18 cellular contexts compared by ENCODE assay signal in the genomic region with DNA sequence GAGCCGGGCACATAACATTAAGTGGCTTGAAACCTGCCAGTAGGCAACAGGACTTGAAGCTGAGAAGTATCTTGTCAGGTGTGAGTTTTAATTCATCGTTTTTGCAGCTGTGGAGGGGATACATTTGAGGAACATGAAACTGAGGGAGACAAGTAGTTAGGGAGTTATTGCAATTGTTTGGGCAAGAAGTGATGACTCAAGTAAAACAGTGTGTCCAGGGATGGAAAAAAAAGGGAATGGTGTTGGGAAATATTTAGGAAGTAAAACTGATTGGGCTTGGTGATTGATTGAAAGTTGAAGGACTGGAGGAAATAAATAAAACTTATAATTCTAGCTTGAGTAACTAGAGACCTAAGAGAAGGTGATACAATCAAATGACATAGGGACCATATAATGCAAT.
DNase-seq lines count a peak whose midpoint lies in the region; FAIRE-seq and TF ChIP-seq lines count a peak whose summit lies in the region.
"Had no signal": no experiment of that assay in that cellular context is flagged by ENCODE, and none has a peak within 500 bp of the region (broad histone marks: within the 10 kb centered on the region; RNA-seq: fewer than 3 reads in every experiment).

No MANE protein-coding gene starts in this region.

- H4K91ac ChIP-seq in H1 (replicated peaks; ENCODE audit: insufficient read length, low read length) (no peak overlapping the region), mesenchymal stem cell (ENCODE audit: low read length) (no peak overlapping the region)

- H3K27ac ChIP-seq in H1 (ENCODE audit: low read depth, low read length) (no peak overlapping the region), mesenchymal stem cell (ENCODE audit: low read length, poor library complexity, severe bottlenecking) (peak overlapping the region; percentile 82), substantia nigra (ENCODE audit: low read depth, low read length, poor library complexity, severe bottlenecking) (no peak overlapping the region)
- H3K27ac ChIP-seq: KMS-11, left ventricle myocardium inferior, pancreas, SK-N-MC had no signal

- H3K9ac ChIP-seq in H1 (replicated peaks in 1 of 4; ENCODE audit: extremely low read depth in 1 of 4, low read depth in 3 of 4, low read length in 3 of 4) (no peak overlapping the region), mesenchymal stem cell (ENCODE audit: low read length) (no peak overlapping the region)
- H3K9ac ChIP-seq: KMS-11 had no signal

- TF ChIP-seq POLR2A in H1 (IDR thresholded peaks at IDR 0.05; ENCODE audit: control extremely low read depth in 1 of 2, low read depth in 2 of 2, low read length in 2 of 2), result no peak

- no peaks in the 10 kb centered on the region; the same call in 1 of the 2 replicates for H3K23me2 ChIP-seq in H1 (ENCODE audit: low read depth, low read length)

- no peaks in the 10 kb centered on the region for H4K20me1 ChIP-seq in H1 (replicated peaks in 1 of 2; ENCODE audit: control insufficient read depth in 1 of 2, insufficient read depth in 2 of 2, low read length in 2 of 2)

- TF ChIP-seq EP300 in H1 (IDR thresholded peaks at IDR 0.05; ENCODE audit: borderline replicate concordance in 1 of 2, low read depth in 2 of 2, low read length in 2 of 2), result no peak

- H3K18ac ChIP-seq in H1 (ENCODE audit: extremely low read depth, low read length) (no peak overlapping the region), mesenchymal stem cell (ENCODE audit: low read depth in 1 of 2, low read length in 2 of 2) (no peak overlapping the region)

- no peak for TF ChIP-seq RAD21 in H1 (IDR thresholded peaks at IDR 0.05 in 1 of 2, conservative IDR thresholded peaks at IDR 0.05 in 1 of 2; ENCODE audit: low read depth in 2 of 2, low read length in 2 of 2)

- no peaks in the 10 kb centered on the region for H3K9me3 ChIP-seq in H1 (ENCODE audit: insufficient read depth in 2 of 2, low read depth in 1 of 2, low read length in 1 of 2)
- H3K9me3 ChIP-seq in mesenchymal stem cell (ENCODE audit: control insufficient read depth, low read length), result no peaks in the 10 kb centered on the region
- H3K9me3 ChIP-seq: left ventricle myocardium inferior, pancreas had no signal

- DNase-seq in ELR (ENCODE audit: low read depth) (peak; percentile 31), NOMO-1 treated with dmso at 0.1 percent for 144 hours (lab: John Stamatoyannopoulos, UW; ENCODE audit: unreplicated experiment) (peak; percentile 45), H1 (ENCODE audit: low read depth in 1 of 2, low spot score in 2 of 2) (no peak), mesenchymal stem cell (peak; percentile 64), GM13976 (ENCODE audit: low spot score) (no peak), NCI-H510A (lab: John Stamatoyannopoulos, UW) (no peak), NCI-H2196 (lab: John Stamatoyannopoulos, UW; ENCODE audit: unreplicated experiment) (no peak), substantia nigra (lab: John Stamatoyannopoulos, UW) (no peak)
- DNase-seq: activated CD4-positive, CD25-positive, alpha-beta regulatory T cell treated with anti-CD3 and anti-CD28 coated beads, Interleukin-2, amount 50 U/mL, for 72 hours; effector memory CD4-positive, alpha-beta T cell; H7; left ventricle myocardium inferior; NCI-H1436; pancreas; stimulated activated CD4-positive, alpha-beta T cell treated with anti-CD3 and anti-CD28 coated beads, Interleukin-2, amount 100 ng/mL, for 48 hours; T-helper 9 cell had no signal

- no peak overlapping the region for H2BK120ac ChIP-seq in H1 (replicated peaks; ENCODE audit: low read depth, low read length)
- H2BK120ac ChIP-seq in mesenchymal stem cell (ENCODE audit: low read depth, low read length), result no peak overlapping the region

- peak overlapping the region; percentile 75 for H3K56ac ChIP-seq in H1 (replicated peaks; ENCODE audit: insufficient read length, low read depth, low read length)

- H3K79me1 ChIP-seq in H1 (ENCODE audit: low read depth, low read length) (no peaks in the 10 kb centered on the region), mesenchymal stem cell (replicated peaks; ENCODE audit: low read length, poor library complexity, severe bottlenecking) (peaks cover 3% of the 10 kb centered on the region)

- CTCF ChIA-PET in H1 (lab: Charles Lee; ENCODE audit: partially characterized antibody), result interaction anchor here (0.6 to 3.7 kb wide), 10 partner anchors 8 to 1434 kb away, joined by 3 to 28 read pairs (median 4); no protein-coding TSS in a partner anchor

- H2BK12ac ChIP-seq in H1 (ENCODE audit: low read depth, low read length) (no peak overlapping the region), mesenchymal stem cell (ENCODE audit: low read length in 2 of 2) (no peak overlapping the region)

- H3K14ac ChIP-seq in H1 (ENCODE audit: insufficient read length) (no peak overlapping the region), mesenchymal stem cell (ENCODE audit: low read length in 2 of 2) (no peak overlapping the region)

- no peak for FAIRE-seq in H1 (lab: Jason Lieb, UNC)
- FAIRE-seq: pancreas had no signal

- H4K8ac ChIP-seq in H1 (ENCODE audit: extremely low read depth, insufficient read depth, low read length) (no peak overlapping the region), mesenchymal stem cell (ENCODE audit: low read length) (no peak overlapping the region)

- no peak overlapping the region for H2AK5ac ChIP-seq in H1 (ENCODE audit: low read depth, low read length)
- peak overlapping the region; percentile 79 for H2AK5ac ChIP-seq in mesenchymal stem cell (ENCODE audit: low read length, severe bottlenecking)

- H3K36me3 ChIP-seq in H1 (ENCODE audit: control insufficient read depth in 2 of 4, insufficient read depth in 4 of 4, low read length in 3 of 4) (no peaks in the 10 kb centered on the region), mesenchymal stem cell (ENCODE audit: control insufficient read depth in 1 of 2, insufficient read depth in 2 of 2, low read depth in 1 of 2, low read length in 2 of 2) (no peaks in the 10 kb centered on the region)
- H3K36me3 ChIP-seq: left ventricle myocardium inferior, pancreas had no signal

- no peak overlapping the region for H3K4me3 ChIP-seq in H1 (ENCODE audit: extremely low read depth in 1 of 4, insufficient read depth in 2 of 4, low read depth in 3 of 4, low read length in 4 of 4)
- no peak overlapping the region for H3K4me3 ChIP-seq in mesenchymal stem cell (ENCODE audit: insufficient read depth in 1 of 2, low read depth in 1 of 2, low read length in 2 of 2)
- H3K4me3 ChIP-seq: left ventricle myocardium inferior, pancreas, SK-N-MC had no signal

- no peak overlapping the region for H3K4ac ChIP-seq in H1 (replicated peaks; ENCODE audit: insufficient read length, low read depth, low read length)
- H3K4ac ChIP-seq in mesenchymal stem cell (ENCODE audit: low read depth in 1 of 2, low read length in 2 of 2), result no peak overlapping the region

- no peak for TF ChIP-seq CTCF in H1 (IDR thresholded peaks at IDR 0.05; ENCODE audit: control extremely low read depth in 1 of 3, insufficient read depth in 1 of 3, low read depth in 1 of 3, low read length in 3 of 3)
- TF ChIP-seq CTCF in GM13976 (IDR thresholded peaks at IDR 0.05; ENCODE audit: borderline replicate concordance, control extremely low read depth, extremely low read depth, insufficient read depth, missing control alignments), result no peak

- no peaks in the 10 kb centered on the region for H3K79me2 ChIP-seq in H1 (ENCODE audit: control insufficient read depth in 1 of 2, insufficient read depth in 2 of 2, low read length in 2 of 2)

- H3K4me2 ChIP-seq in H1 (ENCODE audit: insufficient read depth in 1 of 2, low read depth in 2 of 2, low read length in 2 of 2), result no peak overlapping the region
- no peak overlapping the region for H3K4me2 ChIP-seq in mesenchymal stem cell (ENCODE audit: low read length, poor library complexity, severe bottlenecking)
- H3K4me2 ChIP-seq: KMS-11 had no signal

- in situ Hi-C loops in GM13976 (cut with MboI; ENCODE audit: low sequenced_read_pairs, unreplicated experiment), result no loop called here

- no peak overlapping the region for H2BK20ac ChIP-seq in H1 (ENCODE audit: low read length)

- H3K23ac ChIP-seq in H1 (ENCODE audit: insufficient read length) (no peak overlapping the region), mesenchymal stem cell (ENCODE audit: low read length in 2 of 2) (no peak overlapping the region)

- no peak overlapping the region for H2BK5ac ChIP-seq in H1 (ENCODE audit: low read depth, low read length)
- H2BK5ac ChIP-seq in mesenchymal stem cell (ENCODE audit: low read depth, low read length, poor library complexity, severe bottlenecking), result no peak overlapping the region

- H2BK15ac ChIP-seq in H1 (ENCODE audit: low read length) (no peak overlapping the region), mesenchymal stem cell (ENCODE audit: low read depth, poor library complexity, severe bottlenecking) (no peak overlapping the region)

- H3K27me3 ChIP-seq in H1 (replicated peaks in 1 of 4; ENCODE audit: control insufficient read depth in 3 of 4, extremely low read depth in 1 of 4, insufficient read depth in 3 of 4, low read length in 3 of 4), result no peaks in the 10 kb centered on the region
- no peaks in the 10 kb centered on the region for H3K27me3 ChIP-seq in mesenchymal stem cell (ENCODE audit: control insufficient read depth in 1 of 2, insufficient read depth in 1 of 2, low read length in 2 of 2)
- H3K27me3 ChIP-seq: pancreas had no signal

- peaks cover 0 to 4% (median 2%) of the 10 kb centered on the region in 4 experiments; a peak in 2 of 7 replicates for H3K4me1 ChIP-seq in H1 (replicated peaks in 1 of 4; ENCODE audit: control insufficient read depth in 3 of 4, insufficient read depth in 4 of 4, low read length in 3 of 4)
- H3K4me1 ChIP-seq in mesenchymal stem cell (ENCODE audit: control insufficient read depth, insufficient read depth, low read depth, low read length), result peaks cover 3% of the 10 kb centered on the region

- no peak overlapping the region for H4K5ac ChIP-seq in H1 (ENCODE audit: insufficient read length, low read depth, low read length)

- POLR2A ChIA-PET in H1 (lab: Charles Lee; ENCODE audit: partially characterized antibody), result no interaction called here

- no peak overlapping the region for H2AFZ ChIP-seq in H1 (ENCODE audit: low read length)
- no peak overlapping the region for H2AFZ ChIP-seq in mesenchymal stem cell (ENCODE audit: low read depth, low read length)

- WGBS in H1 (ENCODE audit: extremely low coverage in 1 of 2, insufficient coverage in 1 of 2, insufficient read length in 1 of 2, insufficient replicate concordance in 2 of 2, low coverage in 1 of 2, low lambda C conversion rate in 2 of 2, missing lambda C conversion rate in 1 of 2), 2 experiments, result 96% methylated on average over 2 of the region's 2 CpGs; no CpG with 5 or more reads in 1 of the 2 experiments
- 96% methylated on average over 2 of the region's 2 CpGs for WGBS in mesenchymal stem cell

TF ChIP-seq in H1, 55 proteins besides CTCF, POLR2A, EP300 and RAD21 (continues in another document):
- no peak for TF ChIP-seq MAFK (IDR thresholded peaks at IDR 0.05; ENCODE audit: low read depth, low read length)
- TF ChIP-seq RBBP5 (IDR thresholded peaks at IDR 0.05; ENCODE audit: borderline replicate concordance, low read depth, low read length), result no peak
- no peak for TF ChIP-seq CTBP2 (IDR thresholded peaks at IDR 0.05; ENCODE audit: borderline replicate concordance, insufficient read depth, insufficient read length, low read length)
- no peak for TF ChIP-seq RFX5 (IDR thresholded peaks at IDR 0.05; ENCODE audit: borderline replicate concordance, low read depth, low read length)
- no peak for TF ChIP-seq CHD2 (IDR thresholded peaks at IDR 0.05; ENCODE audit: low read length)
- no peak for TF ChIP-seq CHD1 (IDR thresholded peaks at IDR 0.05; ENCODE audit: low read depth, low read length)

Comparison
In these comparisons a context has a peak if more than half of its experiments do, and no peak if none do; other contexts are left out.
1. DNase-seq: peak in ELR (single experiment), NOMO-1 treated with dmso at 0.1 percent for 144 hours (single experiment) and mesenchymal stem cell (single experiment); none in H1 (0 of 2), GM13976 (single experiment), NCI-H510A (single experiment), NCI-H2196 (single experiment) and substantia nigra (0 of 49).